24 cellular contexts compared by ENCODE assay signal in genomic region chr15:26075770-26076169, GRCh38.
"Had no signal": no experiment of that assay in that cellular context is flagged by ENCODE, and none has a peak within 500 bp of the region (broad histone marks: within the 10 kb centered on the region; RNA-seq: fewer than 3 reads in every experiment).

No MANE protein-coding gene starts in this region.

- H3K27me3 Mint-ChIP-seq: dendritic cell treated with granulocyte-macrophage colony-stimulating factor and Interleukin-4, amounts not matched to agents 40 ng/mL and 50 ng/mL, for 4 days had no signal

- DNase-seq: colonic mucosa; cortex of kidney; effector CD8-positive, alpha-beta T cell; effector memory CD8-positive, alpha-beta T cell; endodermal cell; erythroblast; esophagus squamous epithelium; foreskin fibroblast; foreskin melanocyte; gastrocnemius medialis; glutamatergic neuron; head of caudate nucleus; heart right ventricle; hippocampal formation; left cardiac atrium; left lung; left ventricle myocardium superior; lower lobe of right lung; mesenchymal stem cell; mucosa of descending colon; naive B cell had no signal

- H3K9me3 Mint-ChIP-seq: dendritic cell treated with granulocyte-macrophage colony-stimulating factor and Interleukin-4, amounts not matched to agents 40 ng/mL and 50 ng/mL, for 4 days; effector memory CD8-positive, alpha-beta T cell; endodermal cell; mesothelial cell of epicardium had no signal

- H3K36me3 Mint-ChIP-seq: mesothelial cell of epicardium, naive B cell had no signal

- H3K27ac Mint-ChIP-seq: dendritic cell treated with granulocyte-macrophage colony-stimulating factor and Interleukin-4, amounts not matched to agents 40 ng/mL and 50 ng/mL, for 4 days; effector memory CD8-positive, alpha-beta T cell; endodermal cell; mesothelial cell of epicardium; naive B cell had no signal

- H3K4me3 Mint-ChIP-seq: dendritic cell treated with granulocyte-macrophage colony-stimulating factor and Interleukin-4, amounts not matched to agents 40 ng/mL and 50 ng/mL, for 4 days; effector memory CD8-positive, alpha-beta T cell; endodermal cell; mesothelial cell of epicardium had no signal

- H3K4me1 Mint-ChIP-seq: endodermal cell, mesothelial cell of epicardium had no signal

- ATAC-seq: effector memory CD8-positive, alpha-beta T cell; esophagus mucosa; gastrocnemius medialis; heart right ventricle; left cardiac atrium; left lung; left ventricle myocardium superior; lower lobe of right lung; mucosa of descending colon had no signal

- H3K27ac ChIP-seq: colonic mucosa, esophagus squamous epithelium, gastrocnemius medialis, heart right ventricle, left lung, lower lobe of right lung had no signal

- H3K4me1 ChIP-seq: colonic mucosa, esophagus squamous epithelium, gastrocnemius medialis, heart right ventricle, left lung, lower lobe of right lung had no signal

- H3K9me3 ChIP-seq: colonic mucosa, esophagus squamous epithelium, gastrocnemius medialis, heart right ventricle, left lung, lower lobe of right lung, mucosa of descending colon had no signal

- H3K36me3 ChIP-seq: colonic mucosa, esophagus squamous epithelium, gastrocnemius medialis, heart right ventricle, left lung, lower lobe of right lung had no signal

- H3K4me3 ChIP-seq: colonic mucosa, esophagus squamous epithelium, gastrocnemius medialis, heart right ventricle, left lung, lower lobe of right lung, mucosa of descending colon had no signal

- H3K27me3 ChIP-seq: colonic mucosa, gastrocnemius medialis, left lung had no signal
